8 cellular contexts compared by ENCODE assay signal in genomic region chr2:132668986-132669853, GRCh38. TPM values are rescaled to one million over a fixed set of nuclear protein-coding genes. Genes with fewer than 3 reads are reported as not detected.
DNase-seq lines count a peak whose midpoint lies in the region; ATAC-seq and TF ChIP-seq lines count a peak whose summit lies in the region.

No MANE protein-coding gene starts in this region.

- H2AFZ ChIP-seq in neural cell (ENCODE audit: low read depth, low read length) = no peak overlapping the region

- H3K4me2 ChIP-seq in neural cell (ENCODE audit: low read length) = peak overlapping the region; percentile 70

- peaks cover 10% of the 10 kb centered on the region for H3F3A ChIP-seq in neural cell (ENCODE audit: insufficient read depth, low read length, poor library complexity, severe bottlenecking)

- intact Hi-C loops in esophagus muscularis mucosa (cut with DNase I) (no loop called here), aorta (cut with DNase I) (no loop called here)

- TF ChIP-seq RAD21 in neural cell (conservative IDR thresholded peaks at IDR 0.05) = peak; percentile 74

- H3K9me3 ChIP-seq in esophagus muscularis mucosa (no peaks in the 10 kb centered on the region), neural cell (ENCODE audit: low read length) (no peaks in the 10 kb centered on the region), aorta (ENCODE audit: control insufficient read depth, low read length) (no peaks in the 10 kb centered on the region)

- H3K9ac ChIP-seq in neural cell (ENCODE audit: low read length) = peak overlapping the region; percentile 78

- ATAC-seq in HG02588 (IDR thresholded peaks at IDR 0.05; ENCODE audit: unreplicated experiment) (no peak), aorta (ENCODE audit: low FRiP score) (no peak)

- TF ChIP-seq CTCF in esophagus muscularis mucosa (IDR thresholded peaks at IDR 0.05) = no peak
- TF ChIP-seq CTCF in neural cell (IDR thresholded peaks at IDR 0.05; ENCODE audit: poor library complexity, severe bottlenecking) = peak; percentile 78

- 0% methylated on average over 18 of the region's 78 CpGs for WGBS in esophagus muscularis mucosa
- WGBS in aorta, 2 donors = 1% methylated on average over 74 to 78 of the region's 78 CpGs

- H3K27ac ChIP-seq in esophagus muscularis mucosa (replicated peaks in 1 of 4) (no peak overlapping the region), neural cell (ENCODE audit: low read length) (peak overlapping the region; percentile 60), aorta (ENCODE audit: low read depth in 1 of 2, low read length in 2 of 2) (no peak overlapping the region)

- peak overlapping the region; percentile 50 to 62 (median 54) for H3K4me3 ChIP-seq in esophagus muscularis mucosa
- peak overlapping the region; percentile 92 for H3K4me3 ChIP-seq in neural cell (ENCODE audit: low read length)
- H3K4me3 ChIP-seq in aorta (ENCODE audit: low read length in 2 of 2) = no peak overlapping the region

- H3K4me1 ChIP-seq in esophagus muscularis mucosa (peaks cover 24 to 33% (median 32%) of the 10 kb centered on the region in 4 donors), aorta (ENCODE audit: control insufficient read depth in 1 of 2, insufficient read depth in 2 of 2, low read length in 2 of 2) (no peaks in the 10 kb centered on the region)

- H3K36me3 ChIP-seq in esophagus muscularis mucosa (no peaks in the 10 kb centered on the region), neural cell (ENCODE audit: insufficient read depth, low read length) (no peaks in the 10 kb centered on the region), aorta (ENCODE audit: control insufficient read depth in 1 of 2, insufficient read depth in 2 of 2, low read length in 1 of 2) (no peaks in the 10 kb centered on the region)

- peaks cover 0 to 56% (median 26%) of the 10 kb centered on the region in 4 donors for H3K27me3 ChIP-seq in esophagus muscularis mucosa
- no peaks in the 10 kb centered on the region for H3K27me3 ChIP-seq in neural cell (ENCODE audit: insufficient read depth, low read depth, low read length)
- no peaks in the 10 kb centered on the region for H3K27me3 ChIP-seq in aorta (ENCODE audit: control insufficient read depth in 1 of 2, insufficient read depth in 2 of 2, low read length in 1 of 2)

- H3K9me2 ChIP-seq in neural cell (ENCODE audit: insufficient read depth, low read length) = no peaks in the 10 kb centered on the region

- no peak for TF ChIP-seq POLR2A in esophagus muscularis mucosa (IDR thresholded peaks at IDR 0.05; ENCODE audit: low read depth)

- no peak for TF ChIP-seq EP300 in esophagus muscularis mucosa (IDR thresholded peaks at IDR 0.05)
- no peak for TF ChIP-seq EP300 in neural cell (conservative IDR thresholded peaks at IDR 0.05; ENCODE audit: poor library complexity, severe bottlenecking)

- peak; percentile 64 for DNase-seq in COLO668 (lab: John Stamatoyannopoulos, UW; ENCODE audit: unreplicated experiment)
- peak; percentile 41 for DNase-seq in NCI-H2029 (lab: John Stamatoyannopoulos, UW)
- no peak for DNase-seq in esophagus muscularis mucosa (ENCODE audit: extremely low spot score)
- no peak for DNase-seq in 8988T
- DNase-seq in aorta = no peak
- DNase-seq in activated effector memory CD4-positive, alpha-beta T cell treated with Interleukin-2 at 50 U/mL for 16 hours = no peak

- H3K79me2 ChIP-seq in neural cell (replicated peaks; ENCODE audit: insufficient read depth, low read length) = peaks cover 9% of the 10 kb centered on the region

- H4K20me1 ChIP-seq in neural cell (ENCODE audit: insufficient read depth) = no peaks in the 10 kb centered on the region

TF ChIP-seq in neural cell, 6 proteins besides CTCF, POLR2A, EP300 and RAD21:
- TF ChIP-seq TAF1 (IDR thresholded peaks at IDR 0.05; ENCODE audit: low read depth) = peak; percentile 48
- TF ChIP-seq POLR2AphosphoS5 (IDR thresholded peaks at IDR 0.05) = peak; percentile 54
- no peak for TF ChIP-seq EZH2 (IDR thresholded peaks at IDR 0.05; ENCODE audit: borderline replicate concordance, insufficient read depth, low read length, poor library complexity, severe bottlenecking)
- peak; percentile 71 for TF ChIP-seq SMC3 (conservative IDR thresholded peaks at IDR 0.05; ENCODE audit: poor library complexity)
- TF ChIP-seq, protein P1, sequence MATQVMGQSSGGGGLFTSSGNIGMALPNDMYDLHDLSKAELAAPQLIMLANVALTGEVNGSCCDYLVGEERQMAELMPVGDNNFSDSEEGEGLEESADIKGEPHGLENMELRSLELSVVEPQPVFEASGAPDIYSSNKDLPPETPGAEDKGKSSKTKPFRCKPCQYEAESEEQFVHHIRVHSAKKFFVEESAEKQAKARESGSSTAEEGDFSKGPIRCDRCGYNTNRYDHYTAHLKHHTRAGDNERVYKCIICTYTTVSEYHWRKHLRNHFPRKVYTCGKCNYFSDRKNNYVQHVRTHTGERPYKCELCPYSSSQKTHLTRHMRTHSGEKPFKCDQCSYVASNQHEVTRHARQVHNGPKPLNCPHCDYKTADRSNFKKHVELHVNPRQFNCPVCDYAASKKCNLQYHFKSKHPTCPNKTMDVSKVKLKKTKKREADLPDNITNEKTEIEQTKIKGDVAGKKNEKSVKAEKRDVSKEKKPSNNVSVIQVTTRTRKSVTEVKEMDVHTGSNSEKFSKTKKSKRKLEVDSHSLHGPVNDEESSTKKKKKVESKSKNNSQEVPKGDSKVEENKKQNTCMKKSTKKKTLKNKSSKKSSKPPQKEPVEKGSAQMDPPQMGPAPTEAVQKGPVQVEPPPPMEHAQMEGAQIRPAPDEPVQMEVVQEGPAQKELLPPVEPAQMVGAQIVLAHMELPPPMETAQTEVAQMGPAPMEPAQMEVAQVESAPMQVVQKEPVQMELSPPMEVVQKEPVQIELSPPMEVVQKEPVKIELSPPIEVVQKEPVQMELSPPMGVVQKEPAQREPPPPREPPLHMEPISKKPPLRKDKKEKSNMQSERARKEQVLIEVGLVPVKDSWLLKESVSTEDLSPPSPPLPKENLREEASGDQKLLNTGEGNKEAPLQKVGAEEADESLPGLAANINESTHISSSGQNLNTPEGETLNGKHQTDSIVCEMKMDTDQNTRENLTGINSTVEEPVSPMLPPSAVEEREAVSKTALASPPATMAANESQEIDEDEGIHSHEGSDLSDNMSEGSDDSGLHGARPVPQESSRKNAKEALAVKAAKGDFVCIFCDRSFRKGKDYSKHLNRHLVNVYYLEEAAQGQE (IDR thresholded peaks at IDR 0.05; ENCODE audit: borderline replicate concordance) = no peak
- TF ChIP-seq MXI1 (conservative IDR thresholded peaks at IDR 0.05; ENCODE audit: poor library complexity, severe bottlenecking) = peak; percentile 53

RNA-seq across cellular contexts. Expression of gene LYPD1, which starts 0.8 kb away (rescaled TPM):
- total RNA-seq in esophagus muscularis mucosa = 1 to 10 TPM in 1 of 4 donors, under 1 TPM in 2, not detected in 1; 0.66 to 5.4 (median 0.71) TPM
- 78.2 and 104 TPM in 2 replicates for polyA plus RNA-seq in neural cell
- polyA minus RNA-seq in neural cell = 74.8 and 78.6 TPM in 2 replicates
- total RNA-seq in aorta = 1 to 10 TPM in 1 of 2 donors, under 1 TPM in 1; 0.49 to 1.2 TPM
- not detected for polyA plus RNA-seq in aorta

Comparison
In these comparisons a context has a peak if more than half of its experiments do, and no peak if none do; other contexts are left out.
1. DNase-seq: peak in COLO668 (single experiment) and NCI-H2029 (single experiment); none in esophagus muscularis mucosa (single experiment), 8988T (single experiment), aorta (0 of 2) and activated effector memory CD4-positive, alpha-beta T cell treated with Interleukin-2 at 50 U/mL for 16 hours (single experiment).
2. H3K4me3 ChIP-seq: peak in esophagus muscularis mucosa (4 of 4) and neural cell (single experiment); none in aorta (0 of 2).